In the genomic region with DNA sequence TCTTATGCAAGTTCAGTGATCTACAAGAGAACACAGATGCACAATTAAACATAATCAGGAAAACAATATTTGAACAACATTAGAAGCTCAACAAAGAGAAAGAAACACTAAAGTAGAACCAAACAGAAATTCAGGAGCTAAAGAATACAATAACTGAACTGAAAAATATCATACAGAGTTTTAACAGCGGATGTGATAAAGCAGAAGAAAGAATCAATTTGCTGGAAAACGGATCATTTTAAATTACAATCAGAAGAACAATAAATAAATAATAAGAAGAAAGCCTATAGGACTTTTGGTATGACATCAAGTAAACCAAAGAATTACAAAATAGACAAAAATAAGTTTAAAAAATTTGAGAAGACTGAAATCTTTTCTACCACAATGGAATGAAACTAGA, we compare ENCODE assay signal across 1 cellular context.
TF ChIP-seq lines count a peak whose summit lies in the region.

No MANE protein-coding gene starts in this region.

TF ChIP-seq in K562, 482 proteins besides CTCF, POLR2A, EP300 and RAD21:
- no peak for TF ChIP-seq HDAC6 (IDR thresholded peaks at IDR 0.05; ENCODE audit: low read depth, low read length)
- TF ChIP-seq BMI1 (IDR thresholded peaks at IDR 0.05; ENCODE audit: low read length): no peak
- TF ChIP-seq CBX3 (IDR thresholded peaks at IDR 0.05; ENCODE audit: borderline replicate concordance in 1 of 2, low read length in 2 of 2): 0 out of 3 replicates have a peak, but pooled peaks of 1 of the 2 experiments have one; percentile 32
- TF ChIP-seq HLTF (IDR thresholded peaks at IDR 0.05): 0 out of 2 replicates have a peak, but pooled peaks have one; percentile 54
- TF ChIP-seq TRIM24 (IDR thresholded peaks at IDR 0.05): peak; percentile 23 to 25; a peak in 1 of 4 replicates
- 0 out of 2 replicates have a peak, but pooled peaks have one; percentile 45 for TF ChIP-seq ZEB2 (IDR thresholded peaks at IDR 0.05)
- no peak for TF ChIP-seq ZFP36 (IDR thresholded peaks at IDR 0.05; ENCODE audit: low read depth, low read length, partially characterized antibody)
- 0 out of 4 replicates have a peak, but pooled peaks of 1 of the 2 experiments have one; percentile 37 for TF ChIP-seq ARNT (IDR thresholded peaks at IDR 0.05)
- TF ChIP-seq, protein P1, sequence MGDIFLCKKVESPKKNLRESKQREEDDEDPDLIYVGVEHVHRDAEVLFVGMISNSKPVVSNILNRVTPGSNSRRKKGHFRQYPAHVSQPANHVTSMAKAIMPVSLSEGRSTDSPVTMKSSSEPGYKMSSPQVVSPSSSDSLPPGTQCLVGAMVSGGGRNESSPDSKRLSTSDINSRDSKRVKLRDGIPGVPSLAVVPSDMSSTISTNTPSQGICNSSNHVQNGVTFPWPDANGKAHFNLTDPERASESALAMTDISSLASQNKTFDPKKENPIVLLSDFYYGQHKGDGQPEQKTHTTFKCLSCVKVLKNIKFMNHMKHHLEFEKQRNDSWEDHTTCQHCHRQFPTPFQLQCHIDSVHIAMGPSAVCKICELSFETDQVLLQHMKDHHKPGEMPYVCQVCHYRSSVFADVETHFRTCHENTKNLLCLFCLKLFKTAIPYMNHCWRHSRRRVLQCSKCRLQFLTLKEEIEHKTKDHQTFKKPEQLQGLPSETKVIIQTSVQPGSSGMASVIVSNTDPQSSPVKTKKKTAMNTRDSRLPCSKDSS (IDR thresholded peaks at IDR 0.05; ENCODE audit: low read depth, partially characterized antibody): peak; percentile 37
- TF ChIP-seq HDAC3 (IDR thresholded peaks at IDR 0.05; ENCODE audit: borderline replicate concordance, partially characterized antibody): no peak
- TF ChIP-seq TRIM28 (IDR thresholded peaks at IDR 0.05): peak; percentile 67; the same call in 1 of the 2 replicates
